ENCODE assay signal across 15 cellular contexts in genomic region chr4:170391066-170391754, GRCh38.
DNase-seq lines count a peak whose midpoint lies in the region; ATAC-seq, FAIRE-seq and TF ChIP-seq lines count a peak whose summit lies in the region.
"Had no signal": no experiment of that assay in that cellular context is flagged by ENCODE, and none has a peak within 500 bp of the region (broad histone marks: within the 10 kb centered on the region; RNA-seq: fewer than 3 reads in every experiment).

No MANE protein-coding gene starts in this region.

- no peak for FAIRE-seq in GM12892 (lab: Jason Lieb, UNC)
- FAIRE-seq: endometrium had no signal

- in situ Hi-C loops in KBM-7 (cut with MboI; ENCODE audit: low pct_unique_long_range_greater_than_20kb, low sequenced_read_pairs) (no loop called here), astrocyte of the spinal cord (cut with HindIII; ENCODE audit: low sequenced_read_pairs) (no loop called here)

- TF ChIP-seq POLR2A in GM12892 (IDR thresholded peaks at IDR 0.05; ENCODE audit: low read depth, low read length): no peak

- DNase-seq in KBM-7: peak; percentile 82
- DNase-seq in astrocyte of the spinal cord (ENCODE audit: low read depth, low spot score): peak; percentile 53
- peak; percentile 95 for DNase-seq in non-pigmented ciliary epithelial cell (ENCODE audit: low read depth)
- no peak for DNase-seq in GM19240 (ENCODE audit: insufficient read length, low spot score)
- no peak for DNase-seq in NCI-H2171 treated with DMSO at 0.1 percent for 48 hours (lab: John Stamatoyannopoulos, UW)
- DNase-seq in GM12892 (ENCODE audit: insufficient read length): no peak
- DNase-seq in NCI-H774 (lab: John Stamatoyannopoulos, UW): no peak
- DNase-seq: activated CD4-positive, alpha-beta memory T cell treated with anti-CD3 and anti-CD28 coated beads for 36 hours; activated naive CD8-positive, alpha-beta T cell treated with anti-CD3 and anti-CD28 coated beads, Interleukin-2, amount 10 ng/mL, durations not matched to agents 7 days and 5 days; DMS79; left colon; psoas muscle had no signal

- no peak for TF ChIP-seq CTCF in astrocyte of the spinal cord (IDR thresholded peaks at IDR 0.05; ENCODE audit: low read depth, low read length)

- H3K4me3 ChIP-seq in astrocyte of the spinal cord (ENCODE audit: low read depth, low read length): no peak overlapping the region
- H3K4me3 ChIP-seq: psoas muscle, SJSA1 had no signal

- ATAC-seq in GM18867 (IDR thresholded peaks at IDR 0.05; ENCODE audit: unreplicated experiment): peak; percentile 57
- ATAC-seq: left colon, psoas muscle had no signal

Comparison
In these comparisons a context has a peak if more than half of its experiments do, and no peak if none do; other contexts are left out.
1. DNase-seq: peak in KBM-7 (single experiment), astrocyte of the spinal cord (single experiment) and non-pigmented ciliary epithelial cell (single experiment); none in GM19240 (single experiment), NCI-H2171 treated with DMSO at 0.1 percent for 48 hours (single experiment), GM12892 (single experiment) and NCI-H774 (single experiment).